ENCODE assay signal across 31 cellular contexts in the genomic region with DNA sequence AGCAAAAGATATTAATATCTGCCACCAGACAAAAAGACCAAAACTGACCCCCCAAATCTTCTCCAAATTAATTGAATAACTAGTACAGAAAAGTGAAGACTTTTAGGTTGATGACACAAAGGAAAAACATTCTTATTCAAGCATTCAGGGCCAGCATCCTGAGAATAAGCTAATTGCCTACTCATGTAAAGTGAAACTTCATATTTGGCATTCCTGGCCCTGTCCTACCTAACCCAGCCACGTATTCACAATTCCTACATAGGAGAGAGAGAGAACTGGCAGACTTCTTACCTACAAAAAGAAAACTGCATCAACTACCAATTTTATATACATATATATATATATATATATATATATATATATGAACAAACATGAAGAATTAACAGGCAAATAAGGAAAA. TPM values are rescaled to one million over a fixed set of nuclear protein-coding genes. Genes with fewer than 3 reads are reported as not detected.
DNase-seq lines count a peak whose midpoint lies in the region; FAIRE-seq and TF ChIP-seq lines count a peak whose summit lies in the region.
"Had no signal": no experiment of that assay in that cellular context is flagged by ENCODE, and none has a peak within 500 bp of the region (broad histone marks: within the 10 kb centered on the region; RNA-seq: fewer than 3 reads in every experiment).

No MANE protein-coding gene starts in this region.

- peaks cover 12 to 15% of the 10 kb centered on the region in 2 donors for H3K4me1 Mint-ChIP-seq in immature natural killer cell

- TF ChIP-seq CTCF in bronchial epithelial cell (IDR thresholded peaks at IDR 0.05; ENCODE audit: insufficient read depth, low read length, severe bottlenecking) (no peak), adrenal gland (IDR thresholded peaks at IDR 0.05) (no peak)

- no peaks in the 10 kb centered on the region for H3K36me3 Mint-ChIP-seq in immature natural killer cell
- H3K36me3 Mint-ChIP-seq: type B pancreatic cell, WTC11 had no signal

- no peaks in the 10 kb centered on the region for H3K36me3 ChIP-seq in bronchial epithelial cell (ENCODE audit: control insufficient read depth, insufficient read depth, low read length)
- no peaks in the 10 kb centered on the region for H3K36me3 ChIP-seq in adrenal gland (replicated peaks in 1 of 2)
- H3K36me3 ChIP-seq: HAP-1, spleen had no signal

- H3K4me1 ChIP-seq in adrenal gland (replicated peaks in 1 of 2) = peaks cover 0 to 6% of the 10 kb centered on the region in 2 donors
- H3K4me1 ChIP-seq: A549 had no signal

- FAIRE-seq in bronchial epithelial cell (lab: Jason Lieb, UNC) = no peak
- FAIRE-seq: A549, D721Med, endothelial cell of umbilical vein, GM18507 had no signal

- no peak overlapping the region for H3K27ac Mint-ChIP-seq in immature natural killer cell
- H3K27ac Mint-ChIP-seq: activated naive CD8-positive, alpha-beta T cell treated with anti-CD3 and anti-CD28 coated beads, Interleukin-2, amount 50 U/mL, for 24 hours; T-helper 2 cell treated with Interferon-gamma antibody and Interleukin-4, amounts not matched to agents 5 μg/mL and 100 μg/mL, for 36 hours; type B pancreatic cell; WTC11 had no signal

- H3K4me3 Mint-ChIP-seq in immature natural killer cell = no peak overlapping the region
- H3K4me3 Mint-ChIP-seq: activated naive CD8-positive, alpha-beta T cell treated with anti-CD3 and anti-CD28 coated beads, Interleukin-2, amount 50 U/mL, for 24 hours; T-helper 2 cell treated with Interferon-gamma antibody and Interleukin-4, amounts not matched to agents 5 μg/mL and 100 μg/mL, for 36 hours; type B pancreatic cell; WTC11 had no signal

- H3K9me3 ChIP-seq in adrenal gland (replicated peaks in 1 of 3) = no peaks in the 10 kb centered on the region
- H3K9me3 ChIP-seq: A549, HAP-1, spleen had no signal

- H3K9me3 Mint-ChIP-seq in immature natural killer cell = no peaks in the 10 kb centered on the region
- H3K9me3 Mint-ChIP-seq: activated naive CD8-positive, alpha-beta T cell treated with anti-CD3 and anti-CD28 coated beads, Interleukin-2, amount 50 U/mL, for 24 hours; T-helper 2 cell treated with Interferon-gamma antibody and Interleukin-4, amounts not matched to agents 5 μg/mL and 100 μg/mL, for 36 hours; type B pancreatic cell; WTC11 had no signal

- H3K27me3 ChIP-seq in bronchial epithelial cell (ENCODE audit: control insufficient read depth, insufficient read depth, low read length) (no peaks in the 10 kb centered on the region), adrenal gland (no peaks in the 10 kb centered on the region)
- H3K27me3 ChIP-seq: hepatocyte, spleen had no signal

- WGBS in adrenal gland, 4 donors = 52 to 74% (median 70%) methylated on average over 1 of the region's 1 CpG

- peaks cover under 1 to 7% (median 5%) of the 10 kb centered on the region in 3 donors for H3K27me3 Mint-ChIP-seq in immature natural killer cell (ENCODE audit: low read depth in 3 of 3)
- H3K27me3 Mint-ChIP-seq: type B pancreatic cell had no signal

- TF ChIP-seq POLR2A in adrenal gland (IDR thresholded peaks at IDR 0.05) = no peak

- peak; percentile 18 for DNase-seq in AG08395 (ENCODE audit: low spot score)
- peak; percentile 35 for DNase-seq in HCEC 1CT
- DNase-seq in bronchial epithelial cell (ENCODE audit: low read depth) = peak; percentile 4
- DNase-seq in kidney glomerular epithelial cell (lab: John Stamatoyannopoulos, UW) = peak; percentile 63
- DNase-seq in immature natural killer cell = no peak
- DNase-seq in stimulated activated CD4-positive, alpha-beta T cell treated with anti-CD3 and anti-CD28 coated beads, Interleukin-4, amount 100 ng/mL, for 1 hour = no peak
- no peak for DNase-seq in adrenal gland
- DNase-seq in T-helper 9 cell = no peak
- DNase-seq: activated CD4-positive, alpha-beta T cell treated with anti-CD3 and anti-CD28 coated beads, Interleukin-2, amount 50 U/mL, for 4 hours; activated CD8-positive, alpha-beta memory T cell treated with anti-CD3 and anti-CD28 coated beads, Interleukin-2, amount 50 U/mL, for 4 hours; activated effector memory CD4-positive, alpha-beta T cell treated with Interleukin-2 at 50 U/mL for 16 hours; activated naive CD8-positive, alpha-beta T cell treated with anti-CD3 and anti-CD28 coated beads, Interleukin-2, amount 50 U/mL, for 24 hours; dermis blood vessel endothelial cell; islet precursor cell; NCI-H1694 treated with DMSO at 0.1 percent for 48 hours; NCI-H2171 treated with DMSO at 0.1 percent for 48 hours; NCI-H69; nucleus accumbens; retina; spleen had no signal

- no peak overlapping the region for H3K27ac ChIP-seq in adrenal gland
- H3K27ac ChIP-seq: A549, C4-2B, hepatocyte, RWPE1, spleen had no signal

- H3K4me3 ChIP-seq in bronchial epithelial cell (ENCODE audit: low read depth, low read length) = no peak overlapping the region
- no peak overlapping the region for H3K4me3 ChIP-seq in adrenal gland
- H3K4me3 ChIP-seq: A549, HAP-1, hepatocyte, spleen had no signal

- intact Hi-C loops in adrenal gland (cut with DNase I) = no loop called here

RNA-seq across cellular contexts. Expression of gene ASCC3, which starts 4.9 kb away (rescaled TPM):
- total RNA-seq in bronchial epithelial cell (52.7 and 64.1 TPM in 2 replicates), adrenal gland (10 to 100 TPM; 12.4 to 35.7 (median 32.4) TPM)
- polyA plus RNA-seq in immature natural killer cell (10 to 100 TPM in 2 of 3 donors, 1 to 10 TPM in 1; 9.3 to 30.9 (median 17.7) TPM), adrenal gland (10 to 100 TPM in 1 of 3 donors, 1 to 10 TPM in 2; 3.1 to 46.2 (median 4.5) TPM)

Comparison
In these comparisons a context has a peak if more than half of its experiments do, and no peak if none do; other contexts are left out.
1. DNase-seq: peak in AG08395 (single experiment), HCEC 1CT (single experiment), bronchial epithelial cell (single experiment) and kidney glomerular epithelial cell (single experiment); none in immature natural killer cell (0 of 3), stimulated activated CD4-positive, alpha-beta T cell treated with anti-CD3 and anti-CD28 coated beads, Interleukin-4, amount 100 ng/mL, for 1 hour (single experiment), adrenal gland (0 of 7) and T-helper 9 cell (single experiment).